In genomic region chr1:234926574-234927311, GRCh38 we compare ENCODE assay signal across 8 cellular contexts.
DNase-seq lines count a peak whose midpoint lies in the region; ATAC-seq, FAIRE-seq and TF ChIP-seq lines count a peak whose summit lies in the region.

No MANE protein-coding gene starts in this region.

- no peaks in the 10 kb centered on the region for H3K27me3 Mint-ChIP-seq in stimulated activated memory B cell treated with anti-CD40 and anti-IgM and Interleukin-4, amounts not matched to agents 10 μg/mL and 1 μg/mL and 100 μg/mL, for 72 hours

- H3K4me2 ChIP-seq in BLaER1 treated with 17β-estradiol and CSF1 and Interleukin-3, amounts not matched to agents 10 nM and 100 nM = peak overlapping the region; percentile 80 to 95 (median 85)
- peak overlapping the region; percentile 65 for H3K4me2 ChIP-seq in keratinocyte (ENCODE audit: control insufficient read depth, extremely low read depth, insufficient read depth, low read depth, low read length)

- peaks cover 3% of the 10 kb centered on the region for H3K9me3 Mint-ChIP-seq in stimulated activated memory B cell treated with anti-CD40 and anti-IgM and Interleukin-4, amounts not matched to agents 10 μg/mL and 1 μg/mL and 100 μg/mL, for 72 hours

- no peak for FAIRE-seq in keratinocyte (lab: Jason Lieb, UNC)

- ATAC-seq in HG03280 (IDR thresholded peaks at IDR 0.05; ENCODE audit: unreplicated experiment) = peak; percentile 79
- peak; percentile 93 for ATAC-seq in stimulated activated memory B cell treated with anti-CD40 and anti-IgM and Interleukin-4, amounts not matched to agents 10 μg/mL and 1 μg/mL and 100 μg/mL, for 72 hours

- no peaks in the 10 kb centered on the region for H3K36me3 Mint-ChIP-seq in stimulated activated memory B cell treated with anti-CD40 and anti-IgM and Interleukin-4, amounts not matched to agents 10 μg/mL and 1 μg/mL and 100 μg/mL, for 72 hours

- H3K9me1 ChIP-seq in keratinocyte (ENCODE audit: control insufficient read depth, extremely low read depth, insufficient read depth, low read length) = no peaks in the 10 kb centered on the region

- no peaks in the 10 kb centered on the region for H3K27me3 ChIP-seq in BLaER1 treated with 17β-estradiol and CSF1 and Interleukin-3, amounts not matched to agents 10 nM and 100 nM
- no peaks in the 10 kb centered on the region for H3K27me3 ChIP-seq in keratinocyte (ENCODE audit: control insufficient read depth, extremely low read depth, insufficient read depth, low read length)

- dilution Hi-C loops in keratinocyte (cut with MboI; ENCODE audit: extremely low pct_ligation_motif_present, low sequenced_read_pairs) = no loop called here

- peak overlapping the region; percentile 24 to 70 (median 61); a peak in 20 of 22 replicates for H3K9ac ChIP-seq in BLaER1 treated with 17β-estradiol and CSF1 and Interleukin-3, amounts not matched to agents 10 nM and 100 nM
- H3K9ac ChIP-seq in keratinocyte (ENCODE audit: control insufficient read depth, extremely low read depth, insufficient read depth, low read length) = peak overlapping the region; percentile 38

- H3K9me3 ChIP-seq in BLaER1 treated with 17β-estradiol and CSF1 and Interleukin-3, amounts not matched to agents 10 nM and 100 nM (replicated peaks in 1 of 11) = peaks cover 0 to 16% (median 3%) of the 10 kb centered on the region in 11 experiments; a peak in 5 of 22 replicates
- H3K9me3 ChIP-seq in keratinocyte (ENCODE audit: control insufficient read depth, low read depth, low read length) = no peaks in the 10 kb centered on the region

- H3K27ac ChIP-seq in BLaER1 treated with 17β-estradiol and CSF1 and Interleukin-3, amounts not matched to agents 10 nM and 100 nM = peak overlapping the region; percentile 47 to 75 (median 67); a peak in 21 of 22 replicates
- H3K27ac ChIP-seq in keratinocyte (ENCODE audit: control insufficient read depth, insufficient read depth, low read length) = peak overlapping the region; percentile 50

- H3K79me2 ChIP-seq in keratinocyte (ENCODE audit: control insufficient read depth, insufficient read depth, low read length) = no peaks in the 10 kb centered on the region

- H4K20me1 ChIP-seq in BLaER1 treated with 17β-estradiol and CSF1 and Interleukin-3, amounts not matched to agents 10 nM and 100 nM = no peaks in the 10 kb centered on the region
- no peaks in the 10 kb centered on the region for H4K20me1 ChIP-seq in keratinocyte (ENCODE audit: control insufficient read depth, extremely low read depth, insufficient read depth, low read length)

- H2AFZ ChIP-seq in keratinocyte (ENCODE audit: control insufficient read depth, low read length) = no peak overlapping the region

- peaks cover 43% of the 10 kb centered on the region for H3K4me1 Mint-ChIP-seq in stimulated activated memory B cell treated with anti-CD40 and anti-IgM and Interleukin-4, amounts not matched to agents 10 μg/mL and 1 μg/mL and 100 μg/mL, for 72 hours

- peak overlapping the region in 5 of 10 experiments; percentile 4 to 51 (median 16); a peak in 5 of 20 replicates for H3K4me3 ChIP-seq in BLaER1 treated with 17β-estradiol and CSF1 and Interleukin-3, amounts not matched to agents 10 nM and 100 nM
- no peak overlapping the region for H3K4me3 ChIP-seq in keratinocyte (ENCODE audit: control insufficient read depth in 2 of 3, extremely low read depth in 1 of 3, insufficient read depth in 2 of 3, low read depth in 1 of 3, low read length in 3 of 3)

- no peaks in the 10 kb centered on the region for H3K36me3 ChIP-seq in BLaER1 treated with 17β-estradiol and CSF1 and Interleukin-3, amounts not matched to agents 10 nM and 100 nM
- no peaks in the 10 kb centered on the region for H3K36me3 ChIP-seq in keratinocyte (ENCODE audit: control insufficient read depth in 2 of 2, extremely low read depth in 1 of 2, insufficient read depth in 2 of 2, low read length in 2 of 2)

- H3K27ac Mint-ChIP-seq in stimulated activated memory B cell treated with anti-CD40 and anti-IgM and Interleukin-4, amounts not matched to agents 10 μg/mL and 1 μg/mL and 100 μg/mL, for 72 hours = peak overlapping the region; percentile 99

- peaks cover 52 to 83% (median 63%) of the 10 kb centered on the region in 10 experiments for H3K4me1 ChIP-seq in BLaER1 treated with 17β-estradiol and CSF1 and Interleukin-3, amounts not matched to agents 10 nM and 100 nM
- H3K4me1 ChIP-seq in keratinocyte (ENCODE audit: control insufficient read depth, extremely low read depth, insufficient read depth, low read length) = peaks cover 9% of the 10 kb centered on the region

- DNase-seq in GM19240 (ENCODE audit: insufficient read length, low spot score) = peak; percentile 41
- peak; percentile 31 for DNase-seq in activated T-cell treated with anti-CD3 and anti-CD28 coated beads, Interleukin-2, amount 50 U/mL, for 1 hour
- DNase-seq in keratinocyte (ENCODE audit: low read depth, low spot score) = no peak
- DNase-seq in glomerular visceral epithelial cell (ENCODE audit: extremely low spot score) = no peak
- DNase-seq in NCI-H1105 treated with DMSO at 0.1 percent for 48 hours (lab: John Stamatoyannopoulos, UW) = no peak

- peak overlapping the region; percentile 73 for H3K4me3 Mint-ChIP-seq in stimulated activated memory B cell treated with anti-CD40 and anti-IgM and Interleukin-4, amounts not matched to agents 10 μg/mL and 1 μg/mL and 100 μg/mL, for 72 hours

- TF ChIP-seq CTCF in keratinocyte (optimal IDR thresholded peaks at IDR 0.05 in 1 of 3, IDR thresholded peaks at IDR 0.05 in 1 of 3, conservative IDR thresholded peaks at IDR 0.05 in 1 of 3; ENCODE audit: extremely low read depth in 1 of 3, insufficient read depth in 2 of 3, low read length in 3 of 3) = no peak

Comparison
In these comparisons a context has a peak if more than half of its experiments do, and no peak if none do; other contexts are left out.
1. DNase-seq: peak in GM19240 (single experiment) and activated T-cell treated with anti-CD3 and anti-CD28 coated beads, Interleukin-2, amount 50 U/mL, for 1 hour (single experiment); none in keratinocyte (single experiment), glomerular visceral epithelial cell (single experiment) and NCI-H1105 treated with DMSO at 0.1 percent for 48 hours (single experiment).